ENCODE assay signal across 9 cellular contexts in genomic region chr2:234003972-234004617, GRCh38. TPM values are rescaled to one million over a fixed set of nuclear protein-coding genes. Genes with fewer than 3 reads are reported as not detected.
DNase-seq lines count a peak whose midpoint lies in the region; ATAC-seq, FAIRE-seq and TF ChIP-seq lines count a peak whose summit lies in the region.
"Had no signal": no experiment of that assay in that cellular context is flagged by ENCODE, and none has a peak within 500 bp of the region (broad histone marks: within the 10 kb centered on the region; RNA-seq: fewer than 3 reads in every experiment).

No MANE protein-coding gene starts in this region.

- FAIRE-seq in GM12892 (lab: Jason Lieb, UNC): no peak

- ATAC-seq in left lung: peak; percentile 61
- ATAC-seq in GM18511 (IDR thresholded peaks at IDR 0.05; ENCODE audit: unreplicated experiment): no peak

- no peak overlapping the region for H3K4me3 ChIP-seq in MG63
- peak overlapping the region; percentile 52 for H3K4me3 ChIP-seq in adipocyte (ENCODE audit: low read length)
- H3K4me3 ChIP-seq in left lung: no peak overlapping the region

- no peaks in the 10 kb centered on the region for H3K36me3 ChIP-seq in MG63
- H3K36me3 ChIP-seq in adipocyte (ENCODE audit: control insufficient read depth, insufficient read depth, low read length, severe bottlenecking): no peaks in the 10 kb centered on the region
- no peaks in the 10 kb centered on the region for H3K36me3 ChIP-seq in left lung

- no peak overlapping the region for H3K27ac ChIP-seq in left lung

- peak overlapping the region; percentile 32 for H3K9ac ChIP-seq in adipocyte (ENCODE audit: low read length)

- H3K4me1 ChIP-seq in adipocyte (ENCODE audit: control insufficient read depth, insufficient read depth, low read length) (peaks cover 19% of the 10 kb centered on the region), left lung (no peaks in the 10 kb centered on the region)

- no peak for TF ChIP-seq POLR2A in GM12892 (IDR thresholded peaks at IDR 0.05; ENCODE audit: low read depth, low read length)

- TF ChIP-seq CTCF in left lung (IDR thresholded peaks at IDR 0.05): no peak

- H3K9me3 ChIP-seq in MG63 (no peaks in the 10 kb centered on the region), adipocyte (ENCODE audit: control insufficient read depth, low read length) (no peaks in the 10 kb centered on the region), left lung (no peaks in the 10 kb centered on the region)

- no peaks in the 10 kb centered on the region for H3K27me3 ChIP-seq in MG63
- no peaks in the 10 kb centered on the region for H3K27me3 ChIP-seq in adipocyte (replicated peaks; ENCODE audit: control insufficient read depth, insufficient read depth, low read length)
- H3K27me3 ChIP-seq in left lung: peaks cover 0 to 8% of the 10 kb centered on the region in 2 donors

- DNase-seq in DMS79 (lab: John Stamatoyannopoulos, UW): peak; percentile 45
- peak; percentile 98 for DNase-seq in MG63
- DNase-seq in adipocyte (ENCODE audit: low read depth): peak; percentile 95
- DNase-seq in left lung: peak in 1 of 2 donors; percentile 65
- DNase-seq in NCI-H1694 treated with DMSO at 0.1 percent for 48 hours (lab: John Stamatoyannopoulos, UW): no peak
- DNase-seq in RPMI8226: no peak
- DNase-seq in GM12892 (ENCODE audit: insufficient read length): no peak
- DNase-seq: NCI-H2081 treated with DMSO at 0.1 percent for 48 hours had no signal

- intact Hi-C loops in left lung (cut with DNase I): no loop called here

RNA-seq across cellular contexts. Expression of gene SPP2, which starts 46.4 kb away (rescaled TPM):
- total RNA-seq in MG63 (2014; rRNA removed; shearing (Covaris generic); ENCODE audit: low replicate concordance): not detected in 2 replicates
- total RNA-seq in left lung: not detected
- polyA plus RNA-seq in GM12892 (2012; ENCODE audit: missing spikeins): not detected

Comparison
In these comparisons a context has a peak if more than half of its experiments do, and no peak if none do; other contexts are left out.
1. DNase-seq: peak in DMS79 (single experiment), MG63 (single experiment) and adipocyte (single experiment); none in NCI-H1694 treated with DMSO at 0.1 percent for 48 hours (single experiment), RPMI8226 (single experiment) and GM12892 (single experiment).